ENCODE assay signal across 1 cellular context in the genomic region with DNA sequence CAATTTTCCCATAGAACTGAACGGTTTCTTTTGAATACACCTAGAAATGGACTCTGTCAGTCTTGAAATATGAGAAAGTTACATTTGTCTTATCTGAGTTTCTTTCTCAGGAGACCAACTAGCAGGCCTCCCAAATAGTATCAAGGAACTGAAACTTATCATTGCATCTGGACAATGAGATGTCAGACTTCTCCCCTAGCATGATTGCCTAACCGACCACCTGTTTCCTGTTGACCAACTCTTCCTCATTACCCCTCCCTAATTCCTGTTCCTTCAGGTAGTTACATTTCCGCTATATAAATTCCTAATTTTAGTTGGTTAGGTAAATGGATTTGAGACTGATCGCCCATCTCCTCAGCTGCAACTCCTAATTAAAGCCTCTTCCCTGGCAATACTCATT.
TF ChIP-seq lines count a peak whose summit lies in the region.

No MANE protein-coding gene starts in this region.

TF ChIP-seq in GM23338, 12 proteins besides CTCF, POLR2A, EP300 and RAD21 (continued from another document):
- TF ChIP-seq ZNF462 (CRISPR knock-in tag; IDR thresholded peaks at IDR 0.05) (no peak), POLR2AphosphoS5 (IDR thresholded peaks at IDR 0.05; ENCODE audit: low read depth) (no peak), REST (IDR thresholded peaks at IDR 0.05; ENCODE audit: unreplicated experiment) (no peak)
